In genomic region chr13:113143466-113144254, GRCh38 we compare ENCODE assay signal across 25 cellular contexts. TPM values are rescaled to one million over a fixed set of nuclear protein-coding genes. Genes with fewer than 3 reads are reported as not detected.
DNase-seq lines count a peak whose midpoint lies in the region; ATAC-seq, FAIRE-seq and TF ChIP-seq lines count a peak whose summit lies in the region.
"Had no signal": no experiment of that assay in that cellular context is flagged by ENCODE, and none has a peak within 500 bp of the region (broad histone marks: within the 10 kb centered on the region; RNA-seq: fewer than 3 reads in every experiment).

No MANE protein-coding gene starts in this region.

- H3K79me2 ChIP-seq in HepG2 (ENCODE audit: insufficient read depth, low read length) = no peaks in the 10 kb centered on the region

- no peak for FAIRE-seq in HepG2 (lab: Jason Lieb, UNC)
- FAIRE-seq: HTR-8/SVneo had no signal

- H3K9ac ChIP-seq in HepG2 (ENCODE audit: insufficient read depth, low read depth, low read length) = no peak overlapping the region
- H3K9ac ChIP-seq: BLaER1, GM23248, KMS-11 had no signal

- no peaks in the 10 kb centered on the region for H3K36me3 ChIP-seq in H7 (replicated peaks; ENCODE audit: control insufficient read depth, insufficient read depth, low read length)
- peaks cover 14 to 53% of the 10 kb centered on the region in 2 experiments; a peak in 4 of 5 replicates for H3K36me3 ChIP-seq in HepG2 (replicated peaks in 1 of 2; ENCODE audit: control insufficient read depth in 1 of 2, insufficient read depth in 2 of 2, low read length in 2 of 2)
- peaks cover 0 to 12% (median 0%) of the 10 kb centered on the region in 4 donors for H3K36me3 ChIP-seq in stomach
- H3K36me3 ChIP-seq: BLaER1 had no signal

- no peak for ATAC-seq in HepG2
- no peak for ATAC-seq in sciatic nerve
- ATAC-seq in GM19397 (IDR thresholded peaks at IDR 0.05; ENCODE audit: unreplicated experiment) = no peak
- ATAC-seq: HCT116, Panc1 had no signal

- no peaks in the 10 kb centered on the region for H4K20me1 ChIP-seq in HepG2 (ENCODE audit: insufficient read depth, low read length)
- H4K20me1 ChIP-seq: BLaER1 had no signal

- DNase-seq in H7 (peak; percentile 62), coronary artery (ENCODE audit: low spot score) (peak; percentile 55), HepG2 (ENCODE audit: low spot score) (no peak), sciatic nerve (ENCODE audit: low spot score) (peak; percentile 48), T-helper 9 cell (no peak), stomach (no peak)
- DNase-seq: CD4-positive, alpha-beta T cell; COR-L47; DMS 273 treated with DMSO at 0.1 percent for 48 hours; DMS79 treated with DMSO at 0.1 percent for 48 hours; IMR-90; NCI-H1092 treated with DMSO at 0.1 percent for 48 hours; NCI-H1436 treated with DMSO at 0.1 percent for 48 hours; NCI-H1930; NCI-H345; NCI-H524; NCI-H82 had no signal

- 96% methylated on average over 33 of the region's 39 CpGs for WGBS in HepG2 (ENCODE audit: low lambda C conversion rate)
- 82 to 93% (median 83%) methylated on average over 22 to 39 of the region's 39 CpGs for WGBS in stomach, 5 donors

- peaks cover 31% of the 10 kb centered on the region for H3K4me1 ChIP-seq in HepG2 (ENCODE audit: insufficient read depth, low read length)
- no peaks in the 10 kb centered on the region for H3K4me1 ChIP-seq in stomach
- H3K4me1 ChIP-seq: BLaER1 had no signal

- TF ChIP-seq CTCF in coronary artery (IDR thresholded peaks at IDR 0.05) = no peak
- TF ChIP-seq CTCF in HepG2 (CRISPR knock-in tag; IDR thresholded peaks at IDR 0.05) = no peak
- no peak for TF ChIP-seq CTCF in stomach (IDR thresholded peaks at IDR 0.05)

- no peaks in the 10 kb centered on the region for H3K9me3 ChIP-seq in HepG2 (ENCODE audit: low read length)
- H3K9me3 ChIP-seq in stomach = no peaks in the 10 kb centered on the region
- H3K9me3 ChIP-seq: BLaER1 had no signal

- intact Hi-C loops in HepG2 (cut with micrococcal nuclease; ENCODE audit: unreplicated experiment) (no loop called here), sciatic nerve (cut with DNase I) (no loop called here), stomach (cut with DNase I; ENCODE audit: low total_unique reads) (no loop called here)

- TF ChIP-seq EP300 in HepG2 (IDR thresholded peaks at IDR 0.05; ENCODE audit: low read depth in 2 of 2, low read length in 2 of 2) (no peak), HepG2 (CRISPR knock-in tag; IDR thresholded peaks at IDR 0.05; ENCODE audit: borderline replicate concordance) (no peak), stomach (IDR thresholded peaks at IDR 0.05) (no peak)

- no peak overlapping the region for H2AFZ ChIP-seq in HepG2 (ENCODE audit: low read length)
- H2AFZ ChIP-seq: GM23248 had no signal

- H3K27ac ChIP-seq in coronary artery = no peak overlapping the region
- H3K27ac ChIP-seq in HepG2 (ENCODE audit: extremely low read length, insufficient read depth, low read length) = no peak overlapping the region
- H3K27ac ChIP-seq in stomach = no peak overlapping the region
- H3K27ac ChIP-seq: BLaER1, GM23248, KMS-11 had no signal

- in situ Hi-C loops in HepG2 (cut with HindIII; ENCODE audit: extremely low pct_ligation_motif_present, low pct_unique_long_range_greater_than_20kb) = no loop called here

- CTCF ChIA-PET in HepG2 (lab: Yijun Ruan, JAX; ENCODE audit: low intra/inter-chr PET ratio, low total read pairs) = no interaction called here

- POLR2A ChIA-PET in HepG2 (lab: Yijun Ruan, JAX) = no interaction called here

- TF ChIP-seq RAD21 in HepG2 (CRISPR knock-in tag; IDR thresholded peaks at IDR 0.05) = no peak

- H3K27me3 ChIP-seq in H7 (ENCODE audit: control insufficient read depth, insufficient read depth, low read length) (no peaks in the 10 kb centered on the region), HepG2 (ENCODE audit: control insufficient read depth in 1 of 2, insufficient read depth in 2 of 2, low read length in 2 of 2) (no peaks in the 10 kb centered on the region), stomach (no peaks in the 10 kb centered on the region)
- H3K27me3 ChIP-seq: BLaER1 had no signal

- BruUV-seq in HepG2 (replicated peaks; lab: Mats Ljungman, UMichigan) = no TSS peak

- H3K4me3 ChIP-seq in H7 (ENCODE audit: insufficient read depth, low read depth, low read length) (no peak overlapping the region), coronary artery (no peak overlapping the region), HepG2 (replicated peaks in 1 of 3; ENCODE audit: insufficient read depth in 1 of 3, low read depth in 2 of 3, low read length in 3 of 3) (no peak overlapping the region), stomach (no peak overlapping the region)
- H3K4me3 ChIP-seq: BLaER1, GM23248 had no signal

- no peak overlapping the region for H3K4me2 ChIP-seq in HepG2 (ENCODE audit: low read depth, low read length)
- H3K4me2 ChIP-seq: BLaER1, KMS-11 had no signal

- no peak for TF ChIP-seq POLR2A in HepG2 (IDR thresholded peaks at IDR 0.05; ENCODE audit: insufficient read depth in 1 of 2, low read depth in 2 of 2, low read length in 2 of 2)
- no peak for TF ChIP-seq POLR2A in stomach (IDR thresholded peaks at IDR 0.05)

RNA-seq across cellular contexts. Expression of gene PROZ, which starts 14.8 kb away (rescaled TPM):
- total RNA-seq in H7 (2014; rRNA removed; shearing (Covaris generic)) = not detected in 2 replicates
- 2.1 and 5.6 TPM in 2 replicates for total RNA-seq in HepG2 (2016; rRNA removed; fragmentation: Illumina TruSeq; extraction: Trizol)
- total RNA-seq in HepG2 (2016; cell fraction: cytosol; rRNA removed; fragmentation: Illumina TruSeq; extraction: Trizol; ENCODE audit: low read depth) = 0.20 and 0.35 TPM in 2 replicates
- total RNA-seq in HepG2 (2016; cell fraction: insoluble cytoplasmic fraction; rRNA removed; fragmentation: Illumina TruSeq; extraction: Trizol) = 1.9 and 5.3 TPM in 2 replicates
- 0.62 and 0.93 TPM in 2 replicates for total RNA-seq in HepG2 (2016; cell fraction: membrane; rRNA removed; fragmentation: Illumina TruSeq; extraction: Trizol)
- total RNA-seq in HepG2 (2016; cell fraction: nucleus; rRNA removed; fragmentation: Illumina TruSeq; extraction: Trizol) = 3.0 and 4.0 TPM in 2 replicates
- polyA plus RNA-seq in HepG2 (2011; rRNA removed) = 22.5 and 26.1 TPM in 2 replicates
- polyA plus RNA-seq in HepG2 (2011; cell fraction: cytosol; rRNA removed) = 14.4 and 16.0 TPM in 2 replicates
- polyA plus RNA-seq in HepG2 (2011; cell fraction: nucleus; rRNA removed) = 45.5 and 49.7 TPM in 2 replicates
- 12.7 and 14.1 TPM in 2 replicates for polyA plus RNA-seq in HepG2 (2012)
- 0.23 and 0.67 TPM in 2 replicates for polyA plus RNA-seq in HepG2 (2016; cell fraction: cytosol; fragmentation: Illumina TruSeq; extraction: Trizol; ENCODE audit: low read depth)
- 1.6 and 2.1 TPM in 2 replicates for polyA plus RNA-seq in HepG2 (2016; cell fraction: insoluble cytoplasmic fraction; fragmentation: Illumina TruSeq; extraction: Trizol; ENCODE audit: low read depth)
- 0.70 and 0.93 TPM in 2 replicates for polyA plus RNA-seq in HepG2 (2016; cell fraction: membrane; fragmentation: Illumina TruSeq; extraction: Trizol; ENCODE audit: low read depth)
- polyA plus RNA-seq in HepG2 (2016; cell fraction: nucleus; fragmentation: Illumina TruSeq; extraction: Trizol; ENCODE audit: insufficient read depth, low read depth) = 10.7 and 11.6 TPM in 2 replicates
- polyA minus RNA-seq in HepG2 (2011; rRNA and poly(A)+ RNA removed; ENCODE audit: low replicate concordance) = 5.4 TPM in 1 of 2 replicates, not detected in the other
- 4.9 and 8.4 TPM in 2 replicates for polyA minus RNA-seq in HepG2 (2011; cell fraction: cytosol; rRNA and poly(A)+ RNA removed)
- polyA minus RNA-seq in HepG2 (2011; cell fraction: nucleus; rRNA and poly(A)+ RNA removed) = 3.1 and 4.4 TPM in 2 replicates
- total RNA-seq in sciatic nerve = not detected
- 1 to 10 TPM in 1 of 5 donors, not detected in 4; 1.9 TPM for total RNA-seq in stomach
- polyA plus RNA-seq in stomach = under 1 TPM in 1 of 3 donors, not detected in 2; 0.08 TPM
- total RNA-seq: A673; CD4-positive, alpha-beta T cell; GM23248; IMR-90 had no signal
- polyA plus RNA-seq: GM23248, IMR-90 had no signal

RNA-seq across cellular contexts. Expression of gene F10, which starts 21.1 kb away (rescaled TPM):
- total RNA-seq in H7 (2014; rRNA removed; shearing (Covaris generic)) = 1.3 and 2.1 TPM in 2 replicates
- total RNA-seq in HepG2 (2016; rRNA removed; fragmentation: Illumina TruSeq; extraction: Trizol) = 19.9 and 58.4 TPM in 2 replicates
- total RNA-seq in HepG2 (2016; cell fraction: cytosol; rRNA removed; fragmentation: Illumina TruSeq; extraction: Trizol; ENCODE audit: low read depth) = 11.2 and 12.3 TPM in 2 replicates
- 18.9 and 61.6 TPM in 2 replicates for total RNA-seq in HepG2 (2016; cell fraction: insoluble cytoplasmic fraction; rRNA removed; fragmentation: Illumina TruSeq; extraction: Trizol)
- total RNA-seq in HepG2 (2016; cell fraction: membrane; rRNA removed; fragmentation: Illumina TruSeq; extraction: Trizol) = 12.7 and 13.1 TPM in 2 replicates
- total RNA-seq in HepG2 (2016; cell fraction: nucleus; rRNA removed; fragmentation: Illumina TruSeq; extraction: Trizol) = 43.8 and 53.5 TPM in 2 replicates
- 237 and 317 TPM in 2 replicates for polyA plus RNA-seq in HepG2 (2011; rRNA removed)
- 277 and 280 TPM in 2 replicates for polyA plus RNA-seq in HepG2 (2011; cell fraction: cytosol; rRNA removed)
- 231 and 240 TPM in 2 replicates for polyA plus RNA-seq in HepG2 (2011; cell fraction: nucleus; rRNA removed)
- polyA plus RNA-seq in HepG2 (2012) = 150 and 219 TPM in 2 replicates
- polyA plus RNA-seq in HepG2 (2016; cell fraction: cytosol; fragmentation: Illumina TruSeq; extraction: Trizol; ENCODE audit: low read depth) = 11.6 and 13.0 TPM in 2 replicates
- polyA plus RNA-seq in HepG2 (2016; cell fraction: insoluble cytoplasmic fraction; fragmentation: Illumina TruSeq; extraction: Trizol; ENCODE audit: low read depth) = 18.4 and 19.4 TPM in 2 replicates
- polyA plus RNA-seq in HepG2 (2016; cell fraction: membrane; fragmentation: Illumina TruSeq; extraction: Trizol; ENCODE audit: low read depth) = 10.3 and 10.6 TPM in 2 replicates
- 82.4 and 83.6 TPM in 2 replicates for polyA plus RNA-seq in HepG2 (2016; cell fraction: nucleus; fragmentation: Illumina TruSeq; extraction: Trizol; ENCODE audit: insufficient read depth, low read depth)
- 117 TPM in 1 of 2 replicates, not detected in the other for polyA minus RNA-seq in HepG2 (2011; rRNA and poly(A)+ RNA removed; ENCODE audit: low replicate concordance)
- polyA minus RNA-seq in HepG2 (2011; cell fraction: cytosol; rRNA and poly(A)+ RNA removed) = 61.5 and 79.5 TPM in 2 replicates
- 44.3 and 53.6 TPM in 2 replicates for polyA minus RNA-seq in HepG2 (2011; cell fraction: nucleus; rRNA and poly(A)+ RNA removed)
- total RNA-seq in sciatic nerve = 14.2 TPM
- 10 to 100 TPM in 1 of 5 donors, 1 to 10 TPM in 1, under 1 TPM in 1, not detected in 2; 0.45 to 14.9 (median 3.0) TPM for total RNA-seq in stomach
- 1 to 10 TPM; 3.1 to 8.0 (median 3.5) TPM for polyA plus RNA-seq in stomach
- total RNA-seq: A673; CD4-positive, alpha-beta T cell had no signal

RNA-seq across cellular contexts. Expression of gene F7, which starts 38.1 kb away (rescaled TPM):
- 0.28 and 1.5 TPM in 2 replicates for total RNA-seq in H7 (2014; rRNA removed; shearing (Covaris generic))
- 7.2 and 12.6 TPM in 2 replicates for total RNA-seq in HepG2 (2016; rRNA removed; fragmentation: Illumina TruSeq; extraction: Trizol)
- 0.61 and 0.71 TPM in 2 replicates for total RNA-seq in HepG2 (2016; cell fraction: cytosol; rRNA removed; fragmentation: Illumina TruSeq; extraction: Trizol; ENCODE audit: low read depth)
- 6.7 and 12.9 TPM in 2 replicates for total RNA-seq in HepG2 (2016; cell fraction: insoluble cytoplasmic fraction; rRNA removed; fragmentation: Illumina TruSeq; extraction: Trizol)
- total RNA-seq in HepG2 (2016; cell fraction: membrane; rRNA removed; fragmentation: Illumina TruSeq; extraction: Trizol) = 1.9 and 2.2 TPM in 2 replicates
- total RNA-seq in HepG2 (2016; cell fraction: nucleus; rRNA removed; fragmentation: Illumina TruSeq; extraction: Trizol) = 10.3 and 10.6 TPM in 2 replicates
- polyA plus RNA-seq in HepG2 (2011; rRNA removed) = 26.5 and 39.9 TPM in 2 replicates
- 21.7 and 26.2 TPM in 2 replicates for polyA plus RNA-seq in HepG2 (2011; cell fraction: cytosol; rRNA removed)
- 105 and 121 TPM in 2 replicates for polyA plus RNA-seq in HepG2 (2011; cell fraction: nucleus; rRNA removed)
- 45.9 and 52.4 TPM in 2 replicates for polyA plus RNA-seq in HepG2 (2012)
- 0.51 and 0.52 TPM in 2 replicates for polyA plus RNA-seq in HepG2 (2016; cell fraction: cytosol; fragmentation: Illumina TruSeq; extraction: Trizol; ENCODE audit: low read depth)
- polyA plus RNA-seq in HepG2 (2016; cell fraction: insoluble cytoplasmic fraction; fragmentation: Illumina TruSeq; extraction: Trizol; ENCODE audit: low read depth) = 7.0 and 7.3 TPM in 2 replicates
- 1.1 and 1.6 TPM in 2 replicates for polyA plus RNA-seq in HepG2 (2016; cell fraction: membrane; fragmentation: Illumina TruSeq; extraction: Trizol; ENCODE audit: low read depth)
- polyA plus RNA-seq in HepG2 (2016; cell fraction: nucleus; fragmentation: Illumina TruSeq; extraction: Trizol; ENCODE audit: insufficient read depth, low read depth) = 23.6 and 26.7 TPM in 2 replicates
- 43.0 TPM in 1 of 2 replicates, not detected in the other for polyA minus RNA-seq in HepG2 (2011; rRNA and poly(A)+ RNA removed; ENCODE audit: low replicate concordance)
- 8.7 and 12.9 TPM in 2 replicates for polyA minus RNA-seq in HepG2 (2011; cell fraction: cytosol; rRNA and poly(A)+ RNA removed)
- polyA minus RNA-seq in HepG2 (2011; cell fraction: nucleus; rRNA and poly(A)+ RNA removed) = 14.7 and 15.7 TPM in 2 replicates
- total RNA-seq in sciatic nerve = 0.27 TPM
- not detected for total RNA-seq in stomach
- under 1 TPM in 1 of 3 donors, not detected in 2; 0.10 TPM for polyA plus RNA-seq in stomach
- total RNA-seq: A673; CD4-positive, alpha-beta T cell; GM23248 had no signal
- polyA plus RNA-seq: GM23248 had no signal

Comparison
In these comparisons a context has a peak if more than half of its experiments do, and no peak if none do; other contexts are left out.
1. DNase-seq: peak in H7 (single experiment), coronary artery (single experiment) and sciatic nerve (single experiment); none in HepG2 (single experiment), T-helper 9 cell (single experiment) and stomach (single experiment).